Comparison of ENCODE assay signal across 21 cellular contexts in genomic region chr9:13971415-13971814, GRCh38.
"Had no signal": no experiment of that assay in that cellular context is flagged by ENCODE, and none has a peak within 500 bp of the region (broad histone marks: within the 10 kb centered on the region; RNA-seq: fewer than 3 reads in every experiment).

No MANE protein-coding gene starts in this region.

- ATAC-seq: activated CD4-positive, alpha-beta T cell treated with anti-CD3 and anti-CD28 coated beads for 36 hours; effector memory CD8-positive, alpha-beta T cell; left lobe of liver; naive thymus-derived CD4-positive, alpha-beta T cell; WTC11 had no signal

- H3K36me3 Mint-ChIP-seq: activated CD4-positive, alpha-beta memory T cell treated with anti-CD3 and anti-CD28 coated beads for 36 hours; activated naive CD8-positive, alpha-beta T cell treated with anti-CD3 and anti-CD28 coated beads for 36 hours; naive thymus-derived CD4-positive, alpha-beta T cell; WTC11 had no signal

- DNase-seq: activated CD4-positive, alpha-beta memory T cell treated with anti-CD3 and anti-CD28 coated beads for 36 hours; activated CD4-positive, alpha-beta T cell treated with anti-CD3 and anti-CD28 coated beads for 36 hours; activated naive CD8-positive, alpha-beta T cell treated with anti-CD3 and anti-CD28 coated beads for 36 hours; amniotic stem cell; caudate nucleus; effector memory CD8-positive, alpha-beta T cell; foreskin fibroblast; hypothalamus; mammary epithelial cell; naive thymus-derived CD4-positive, alpha-beta T cell; right lobe of liver; small intestine; stimulated activated CD4-positive, alpha-beta T cell treated with anti-CD3 and anti-CD28 coated beads, Interleukin-15, amount 100 ng/mL, for 24 hours; stimulated activated CD4-positive, alpha-beta T cell treated with anti-CD3 and anti-CD28 coated beads, Interleukin-2, amount 100 ng/mL, for 48 hours; stomach; upper lobe of left lung had no signal

- H3K4me3 ChIP-seq: prostate gland, right lobe of liver, SK-N-MC, stomach, upper lobe of left lung had no signal

- H3K4me1 Mint-ChIP-seq: activated CD4-positive, alpha-beta T cell treated with anti-CD3 and anti-CD28 coated beads for 36 hours; activated naive CD8-positive, alpha-beta T cell treated with anti-CD3 and anti-CD28 coated beads for 36 hours; WTC11 had no signal

- H3K9me3 Mint-ChIP-seq: WTC11 had no signal

- H3K27me3 Mint-ChIP-seq: activated CD4-positive, alpha-beta memory T cell treated with anti-CD3 and anti-CD28 coated beads for 36 hours; activated CD4-positive, alpha-beta T cell treated with anti-CD3 and anti-CD28 coated beads for 36 hours; activated naive CD8-positive, alpha-beta T cell treated with anti-CD3 and anti-CD28 coated beads for 36 hours; effector memory CD8-positive, alpha-beta T cell; naive thymus-derived CD4-positive, alpha-beta T cell had no signal

- H3K4me3 Mint-ChIP-seq: activated CD4-positive, alpha-beta memory T cell treated with anti-CD3 and anti-CD28 coated beads for 36 hours; activated CD4-positive, alpha-beta T cell treated with anti-CD3 and anti-CD28 coated beads for 36 hours; activated naive CD8-positive, alpha-beta T cell treated with anti-CD3 and anti-CD28 coated beads for 36 hours; effector memory CD8-positive, alpha-beta T cell; naive thymus-derived CD4-positive, alpha-beta T cell; T-helper 2 cell treated with Interferon-gamma antibody and Interleukin-4, amounts not matched to agents 5 μg/mL and 100 μg/mL, for 36 hours; WTC11 had no signal

- H3K27ac Mint-ChIP-seq: activated CD4-positive, alpha-beta memory T cell treated with anti-CD3 and anti-CD28 coated beads for 36 hours; activated CD4-positive, alpha-beta T cell treated with anti-CD3 and anti-CD28 coated beads for 36 hours; activated naive CD8-positive, alpha-beta T cell treated with anti-CD3 and anti-CD28 coated beads for 36 hours; effector memory CD8-positive, alpha-beta T cell; naive thymus-derived CD4-positive, alpha-beta T cell; T-helper 2 cell treated with Interferon-gamma antibody and Interleukin-4, amounts not matched to agents 5 μg/mL and 100 μg/mL, for 36 hours; WTC11 had no signal

- H3K27me3 ChIP-seq: right lobe of liver, stomach, upper lobe of left lung had no signal

- H3K4me1 ChIP-seq: prostate gland, right lobe of liver, stomach, upper lobe of left lung had no signal

- H3K36me3 ChIP-seq: prostate gland, right lobe of liver, stomach, upper lobe of left lung had no signal

- H3K9me3 ChIP-seq: prostate gland, right lobe of liver, stomach, upper lobe of left lung had no signal

- H3K27ac ChIP-seq: prostate gland, right lobe of liver, SK-N-MC, stomach, upper lobe of left lung had no signal
